In the genomic region with DNA sequence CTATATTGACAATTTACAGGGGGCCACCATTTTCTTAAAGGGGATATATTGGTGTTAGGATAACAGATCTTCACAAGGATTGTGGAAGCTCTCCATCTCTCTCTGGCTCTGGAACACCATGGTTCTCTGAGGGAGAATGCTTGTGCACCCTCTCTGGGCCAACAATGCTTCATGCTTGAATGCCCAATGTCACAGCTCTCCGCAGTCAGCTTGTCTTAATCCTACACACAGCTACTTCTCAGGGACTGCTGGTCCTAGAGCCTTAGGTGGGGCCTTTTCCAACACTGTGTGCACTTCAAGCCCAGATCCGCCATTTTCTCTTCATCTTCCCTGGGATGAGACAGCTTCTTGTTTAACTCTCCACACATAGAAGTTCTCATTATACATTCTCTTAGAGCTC, we compare ENCODE assay signal across 2 cellular contexts.
TF ChIP-seq lines count a peak whose summit lies in the region.

No MANE protein-coding gene starts in this region.

TF ChIP-seq in GM23338, 12 proteins besides CTCF, POLR2A, EP300 and RAD21 (continues in another document):
- TF ChIP-seq, protein P1, sequence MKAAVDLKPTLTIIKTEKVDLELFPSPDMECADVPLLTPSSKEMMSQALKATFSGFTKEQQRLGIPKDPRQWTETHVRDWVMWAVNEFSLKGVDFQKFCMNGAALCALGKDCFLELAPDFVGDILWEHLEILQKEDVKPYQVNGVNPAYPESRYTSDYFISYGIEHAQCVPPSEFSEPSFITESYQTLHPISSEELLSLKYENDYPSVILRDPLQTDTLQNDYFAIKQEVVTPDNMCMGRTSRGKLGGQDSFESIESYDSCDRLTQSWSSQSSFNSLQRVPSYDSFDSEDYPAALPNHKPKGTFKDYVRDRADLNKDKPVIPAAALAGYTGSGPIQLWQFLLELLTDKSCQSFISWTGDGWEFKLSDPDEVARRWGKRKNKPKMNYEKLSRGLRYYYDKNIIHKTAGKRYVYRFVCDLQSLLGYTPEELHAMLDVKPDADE (IDR thresholded peaks at IDR 0.05): no peak
- no peak for TF ChIP-seq STAT1 (IDR thresholded peaks at IDR 0.05; ENCODE audit: unreplicated experiment)
- no peak for TF ChIP-seq POLR2AphosphoS5 (IDR thresholded peaks at IDR 0.05; ENCODE audit: low read depth)
- no peak for TF ChIP-seq NANOG (IDR thresholded peaks at IDR 0.05; ENCODE audit: borderline replicate concordance)
- no peak for TF ChIP-seq JUNB (IDR thresholded peaks at IDR 0.05; ENCODE audit: unreplicated experiment)
- TF ChIP-seq EZH2 (IDR thresholded peaks at IDR 0.05; ENCODE audit: low read depth, unreplicated experiment): no peak
- no peak for TF ChIP-seq EZH2phosphoT487 (IDR thresholded peaks at IDR 0.05; ENCODE audit: unreplicated experiment)
- TF ChIP-seq ZNF331 (CRISPR knock-in tag; IDR thresholded peaks at IDR 0.05; ENCODE audit: low read depth): no peak
- TF ChIP-seq ZNF114 (CRISPR knock-in tag; IDR thresholded peaks at IDR 0.05): no peak
- TF ChIP-seq, protein P2, sequence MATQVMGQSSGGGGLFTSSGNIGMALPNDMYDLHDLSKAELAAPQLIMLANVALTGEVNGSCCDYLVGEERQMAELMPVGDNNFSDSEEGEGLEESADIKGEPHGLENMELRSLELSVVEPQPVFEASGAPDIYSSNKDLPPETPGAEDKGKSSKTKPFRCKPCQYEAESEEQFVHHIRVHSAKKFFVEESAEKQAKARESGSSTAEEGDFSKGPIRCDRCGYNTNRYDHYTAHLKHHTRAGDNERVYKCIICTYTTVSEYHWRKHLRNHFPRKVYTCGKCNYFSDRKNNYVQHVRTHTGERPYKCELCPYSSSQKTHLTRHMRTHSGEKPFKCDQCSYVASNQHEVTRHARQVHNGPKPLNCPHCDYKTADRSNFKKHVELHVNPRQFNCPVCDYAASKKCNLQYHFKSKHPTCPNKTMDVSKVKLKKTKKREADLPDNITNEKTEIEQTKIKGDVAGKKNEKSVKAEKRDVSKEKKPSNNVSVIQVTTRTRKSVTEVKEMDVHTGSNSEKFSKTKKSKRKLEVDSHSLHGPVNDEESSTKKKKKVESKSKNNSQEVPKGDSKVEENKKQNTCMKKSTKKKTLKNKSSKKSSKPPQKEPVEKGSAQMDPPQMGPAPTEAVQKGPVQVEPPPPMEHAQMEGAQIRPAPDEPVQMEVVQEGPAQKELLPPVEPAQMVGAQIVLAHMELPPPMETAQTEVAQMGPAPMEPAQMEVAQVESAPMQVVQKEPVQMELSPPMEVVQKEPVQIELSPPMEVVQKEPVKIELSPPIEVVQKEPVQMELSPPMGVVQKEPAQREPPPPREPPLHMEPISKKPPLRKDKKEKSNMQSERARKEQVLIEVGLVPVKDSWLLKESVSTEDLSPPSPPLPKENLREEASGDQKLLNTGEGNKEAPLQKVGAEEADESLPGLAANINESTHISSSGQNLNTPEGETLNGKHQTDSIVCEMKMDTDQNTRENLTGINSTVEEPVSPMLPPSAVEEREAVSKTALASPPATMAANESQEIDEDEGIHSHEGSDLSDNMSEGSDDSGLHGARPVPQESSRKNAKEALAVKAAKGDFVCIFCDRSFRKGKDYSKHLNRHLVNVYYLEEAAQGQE (IDR thresholded peaks at IDR 0.05; ENCODE audit: unreplicated experiment): no peak
- TF ChIP-seq CREB1 (CRISPR knock-in tag; IDR thresholded peaks at IDR 0.05; ENCODE audit: low read depth): no peak

TF ChIP-seq in K562, 482 proteins besides CTCF, POLR2A, EP300 and RAD21:
- TF ChIP-seq, protein P3, sequence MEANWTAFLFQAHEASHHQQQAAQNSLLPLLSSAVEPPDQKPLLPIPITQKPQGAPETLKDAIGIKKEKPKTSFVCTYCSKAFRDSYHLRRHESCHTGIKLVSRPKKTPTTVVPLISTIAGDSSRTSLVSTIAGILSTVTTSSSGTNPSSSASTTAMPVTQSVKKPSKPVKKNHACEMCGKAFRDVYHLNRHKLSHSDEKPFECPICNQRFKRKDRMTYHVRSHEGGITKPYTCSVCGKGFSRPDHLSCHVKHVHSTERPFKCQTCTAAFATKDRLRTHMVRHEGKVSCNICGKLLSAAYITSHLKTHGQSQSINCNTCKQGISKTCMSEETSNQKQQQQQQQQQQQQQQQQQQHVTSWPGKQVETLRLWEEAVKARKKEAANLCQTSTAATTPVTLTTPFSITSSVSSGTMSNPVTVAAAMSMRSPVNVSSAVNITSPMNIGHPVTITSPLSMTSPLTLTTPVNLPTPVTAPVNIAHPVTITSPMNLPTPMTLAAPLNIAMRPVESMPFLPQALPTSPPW (CRISPR knock-in tag; IDR thresholded peaks at IDR 0.05): no peak
- TF ChIP-seq, protein P4, sequence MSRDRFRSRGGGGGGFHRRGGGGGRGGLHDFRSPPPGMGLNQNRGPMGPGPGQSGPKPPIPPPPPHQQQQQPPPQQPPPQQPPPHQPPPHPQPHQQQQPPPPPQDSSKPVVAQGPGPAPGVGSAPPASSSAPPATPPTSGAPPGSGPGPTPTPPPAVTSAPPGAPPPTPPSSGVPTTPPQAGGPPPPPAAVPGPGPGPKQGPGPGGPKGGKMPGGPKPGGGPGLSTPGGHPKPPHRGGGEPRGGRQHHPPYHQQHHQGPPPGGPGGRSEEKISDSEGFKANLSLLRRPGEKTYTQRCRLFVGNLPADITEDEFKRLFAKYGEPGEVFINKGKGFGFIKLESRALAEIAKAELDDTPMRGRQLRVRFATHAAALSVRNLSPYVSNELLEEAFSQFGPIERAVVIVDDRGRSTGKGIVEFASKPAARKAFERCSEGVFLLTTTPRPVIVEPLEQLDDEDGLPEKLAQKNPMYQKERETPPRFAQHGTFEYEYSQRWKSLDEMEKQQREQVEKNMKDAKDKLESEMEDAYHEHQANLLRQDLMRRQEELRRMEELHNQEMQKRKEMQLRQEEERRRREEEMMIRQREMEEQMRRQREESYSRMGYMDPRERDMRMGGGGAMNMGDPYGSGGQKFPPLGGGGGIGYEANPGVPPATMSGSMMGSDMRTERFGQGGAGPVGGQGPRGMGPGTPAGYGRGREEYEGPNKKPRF (IDR thresholded peaks at IDR 0.05; ENCODE audit: low read depth, low read length): no peak
- no peak for TF ChIP-seq HOXB6 (CRISPR knock-in tag; IDR thresholded peaks at IDR 0.05; ENCODE audit: borderline replicate concordance)
- TF ChIP-seq GTF2A2 (tag; IDR thresholded peaks at IDR 0.05): no peak
- TF ChIP-seq ZFP30 (CRISPR knock-in tag; IDR thresholded peaks at IDR 0.05; ENCODE audit: borderline replicate concordance): no peak
- no peak for TF ChIP-seq RFX1 (IDR thresholded peaks at IDR 0.05)
- TF ChIP-seq, protein P5, sequence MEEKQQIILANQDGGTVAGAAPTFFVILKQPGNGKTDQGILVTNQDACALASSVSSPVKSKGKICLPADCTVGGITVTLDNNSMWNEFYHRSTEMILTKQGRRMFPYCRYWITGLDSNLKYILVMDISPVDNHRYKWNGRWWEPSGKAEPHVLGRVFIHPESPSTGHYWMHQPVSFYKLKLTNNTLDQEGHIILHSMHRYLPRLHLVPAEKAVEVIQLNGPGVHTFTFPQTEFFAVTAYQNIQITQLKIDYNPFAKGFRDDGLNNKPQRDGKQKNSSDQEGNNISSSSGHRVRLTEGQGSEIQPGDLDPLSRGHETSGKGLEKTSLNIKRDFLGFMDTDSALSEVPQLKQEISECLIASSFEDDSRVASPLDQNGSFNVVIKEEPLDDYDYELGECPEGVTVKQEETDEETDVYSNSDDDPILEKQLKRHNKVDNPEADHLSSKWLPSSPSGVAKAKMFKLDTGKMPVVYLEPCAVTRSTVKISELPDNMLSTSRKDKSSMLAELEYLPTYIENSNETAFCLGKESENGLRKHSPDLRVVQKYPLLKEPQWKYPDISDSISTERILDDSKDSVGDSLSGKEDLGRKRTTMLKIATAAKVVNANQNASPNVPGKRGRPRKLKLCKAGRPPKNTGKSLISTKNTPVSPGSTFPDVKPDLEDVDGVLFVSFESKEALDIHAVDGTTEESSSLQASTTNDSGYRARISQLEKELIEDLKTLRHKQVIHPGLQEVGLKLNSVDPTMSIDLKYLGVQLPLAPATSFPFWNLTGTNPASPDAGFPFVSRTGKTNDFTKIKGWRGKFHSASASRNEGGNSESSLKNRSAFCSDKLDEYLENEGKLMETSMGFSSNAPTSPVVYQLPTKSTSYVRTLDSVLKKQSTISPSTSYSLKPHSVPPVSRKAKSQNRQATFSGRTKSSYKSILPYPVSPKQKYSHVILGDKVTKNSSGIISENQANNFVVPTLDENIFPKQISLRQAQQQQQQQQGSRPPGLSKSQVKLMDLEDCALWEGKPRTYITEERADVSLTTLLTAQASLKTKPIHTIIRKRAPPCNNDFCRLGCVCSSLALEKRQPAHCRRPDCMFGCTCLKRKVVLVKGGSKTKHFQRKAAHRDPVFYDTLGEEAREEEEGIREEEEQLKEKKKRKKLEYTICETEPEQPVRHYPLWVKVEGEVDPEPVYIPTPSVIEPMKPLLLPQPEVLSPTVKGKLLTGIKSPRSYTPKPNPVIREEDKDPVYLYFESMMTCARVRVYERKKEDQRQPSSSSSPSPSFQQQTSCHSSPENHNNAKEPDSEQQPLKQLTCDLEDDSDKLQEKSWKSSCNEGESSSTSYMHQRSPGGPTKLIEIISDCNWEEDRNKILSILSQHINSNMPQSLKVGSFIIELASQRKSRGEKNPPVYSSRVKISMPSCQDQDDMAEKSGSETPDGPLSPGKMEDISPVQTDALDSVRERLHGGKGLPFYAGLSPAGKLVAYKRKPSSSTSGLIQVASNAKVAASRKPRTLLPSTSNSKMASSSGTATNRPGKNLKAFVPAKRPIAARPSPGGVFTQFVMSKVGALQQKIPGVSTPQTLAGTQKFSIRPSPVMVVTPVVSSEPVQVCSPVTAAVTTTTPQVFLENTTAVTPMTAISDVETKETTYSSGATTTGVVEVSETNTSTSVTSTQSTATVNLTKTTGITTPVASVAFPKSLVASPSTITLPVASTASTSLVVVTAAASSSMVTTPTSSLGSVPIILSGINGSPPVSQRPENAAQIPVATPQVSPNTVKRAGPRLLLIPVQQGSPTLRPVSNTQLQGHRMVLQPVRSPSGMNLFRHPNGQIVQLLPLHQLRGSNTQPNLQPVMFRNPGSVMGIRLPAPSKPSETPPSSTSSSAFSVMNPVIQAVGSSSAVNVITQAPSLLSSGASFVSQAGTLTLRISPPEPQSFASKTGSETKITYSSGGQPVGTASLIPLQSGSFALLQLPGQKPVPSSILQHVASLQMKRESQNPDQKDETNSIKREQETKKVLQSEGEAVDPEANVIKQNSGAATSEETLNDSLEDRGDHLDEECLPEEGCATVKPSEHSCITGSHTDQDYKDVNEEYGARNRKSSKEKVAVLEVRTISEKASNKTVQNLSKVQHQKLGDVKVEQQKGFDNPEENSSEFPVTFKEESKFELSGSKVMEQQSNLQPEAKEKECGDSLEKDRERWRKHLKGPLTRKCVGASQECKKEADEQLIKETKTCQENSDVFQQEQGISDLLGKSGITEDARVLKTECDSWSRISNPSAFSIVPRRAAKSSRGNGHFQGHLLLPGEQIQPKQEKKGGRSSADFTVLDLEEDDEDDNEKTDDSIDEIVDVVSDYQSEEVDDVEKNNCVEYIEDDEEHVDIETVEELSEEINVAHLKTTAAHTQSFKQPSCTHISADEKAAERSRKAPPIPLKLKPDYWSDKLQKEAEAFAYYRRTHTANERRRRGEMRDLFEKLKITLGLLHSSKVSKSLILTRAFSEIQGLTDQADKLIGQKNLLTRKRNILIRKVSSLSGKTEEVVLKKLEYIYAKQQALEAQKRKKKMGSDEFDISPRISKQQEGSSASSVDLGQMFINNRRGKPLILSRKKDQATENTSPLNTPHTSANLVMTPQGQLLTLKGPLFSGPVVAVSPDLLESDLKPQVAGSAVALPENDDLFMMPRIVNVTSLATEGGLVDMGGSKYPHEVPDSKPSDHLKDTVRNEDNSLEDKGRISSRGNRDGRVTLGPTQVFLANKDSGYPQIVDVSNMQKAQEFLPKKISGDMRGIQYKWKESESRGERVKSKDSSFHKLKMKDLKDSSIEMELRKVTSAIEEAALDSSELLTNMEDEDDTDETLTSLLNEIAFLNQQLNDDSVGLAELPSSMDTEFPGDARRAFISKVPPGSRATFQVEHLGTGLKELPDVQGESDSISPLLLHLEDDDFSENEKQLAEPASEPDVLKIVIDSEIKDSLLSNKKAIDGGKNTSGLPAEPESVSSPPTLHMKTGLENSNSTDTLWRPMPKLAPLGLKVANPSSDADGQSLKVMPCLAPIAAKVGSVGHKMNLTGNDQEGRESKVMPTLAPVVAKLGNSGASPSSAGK (IDR thresholded peaks at IDR 0.05): no peak
- TF ChIP-seq LCOR (CRISPR knock-in tag; IDR thresholded peaks at IDR 0.05): no peak
- no peak for TF ChIP-seq ZKSCAN8 (CRISPR knock-in tag; IDR thresholded peaks at IDR 0.05)
- TF ChIP-seq KAT2B (IDR thresholded peaks at IDR 0.05; ENCODE audit: low read depth, low read length): no peak
- TF ChIP-seq, protein P6, sequence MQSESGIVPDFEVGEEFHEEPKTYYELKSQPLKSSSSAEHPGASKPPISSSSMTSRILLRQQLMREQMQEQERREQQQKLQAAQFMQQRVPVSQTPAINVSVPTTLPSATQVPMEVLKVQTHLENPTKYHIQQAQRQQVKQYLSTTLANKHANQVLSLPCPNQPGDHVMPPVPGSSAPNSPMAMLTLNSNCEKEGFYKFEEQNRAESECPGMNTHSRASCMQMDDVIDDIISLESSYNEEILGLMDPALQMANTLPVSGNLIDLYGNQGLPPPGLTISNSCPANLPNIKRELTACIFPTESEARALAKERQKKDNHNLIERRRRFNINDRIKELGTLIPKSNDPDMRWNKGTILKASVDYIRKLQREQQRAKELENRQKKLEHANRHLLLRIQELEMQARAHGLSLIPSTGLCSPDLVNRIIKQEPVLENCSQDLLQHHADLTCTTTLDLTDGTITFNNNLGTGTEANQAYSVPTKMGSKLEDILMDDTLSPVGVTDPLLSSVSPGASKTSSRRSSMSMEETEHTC (IDR thresholded peaks at IDR 0.05): no peak
- TF ChIP-seq GABPB1 (CRISPR knock-in tag; IDR thresholded peaks at IDR 0.05): no peak
- TF ChIP-seq ASH1L (IDR thresholded peaks at IDR 0.05; ENCODE audit: borderline replicate concordance, low read depth, partially characterized antibody): no peak
- TF ChIP-seq, protein P7, sequence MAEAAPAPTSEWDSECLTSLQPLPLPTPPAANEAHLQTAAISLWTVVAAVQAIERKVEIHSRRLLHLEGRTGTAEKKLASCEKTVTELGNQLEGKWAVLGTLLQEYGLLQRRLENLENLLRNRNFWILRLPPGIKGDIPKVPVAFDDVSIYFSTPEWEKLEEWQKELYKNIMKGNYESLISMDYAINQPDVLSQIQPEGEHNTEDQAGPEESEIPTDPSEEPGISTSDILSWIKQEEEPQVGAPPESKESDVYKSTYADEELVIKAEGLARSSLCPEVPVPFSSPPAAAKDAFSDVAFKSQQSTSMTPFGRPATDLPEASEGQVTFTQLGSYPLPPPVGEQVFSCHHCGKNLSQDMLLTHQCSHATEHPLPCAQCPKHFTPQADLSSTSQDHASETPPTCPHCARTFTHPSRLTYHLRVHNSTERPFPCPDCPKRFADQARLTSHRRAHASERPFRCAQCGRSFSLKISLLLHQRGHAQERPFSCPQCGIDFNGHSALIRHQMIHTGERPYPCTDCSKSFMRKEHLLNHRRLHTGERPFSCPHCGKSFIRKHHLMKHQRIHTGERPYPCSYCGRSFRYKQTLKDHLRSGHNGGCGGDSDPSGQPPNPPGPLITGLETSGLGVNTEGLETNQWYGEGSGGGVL (CRISPR knock-in tag; IDR thresholded peaks at IDR 0.05): no peak
- TF ChIP-seq, protein P8, sequence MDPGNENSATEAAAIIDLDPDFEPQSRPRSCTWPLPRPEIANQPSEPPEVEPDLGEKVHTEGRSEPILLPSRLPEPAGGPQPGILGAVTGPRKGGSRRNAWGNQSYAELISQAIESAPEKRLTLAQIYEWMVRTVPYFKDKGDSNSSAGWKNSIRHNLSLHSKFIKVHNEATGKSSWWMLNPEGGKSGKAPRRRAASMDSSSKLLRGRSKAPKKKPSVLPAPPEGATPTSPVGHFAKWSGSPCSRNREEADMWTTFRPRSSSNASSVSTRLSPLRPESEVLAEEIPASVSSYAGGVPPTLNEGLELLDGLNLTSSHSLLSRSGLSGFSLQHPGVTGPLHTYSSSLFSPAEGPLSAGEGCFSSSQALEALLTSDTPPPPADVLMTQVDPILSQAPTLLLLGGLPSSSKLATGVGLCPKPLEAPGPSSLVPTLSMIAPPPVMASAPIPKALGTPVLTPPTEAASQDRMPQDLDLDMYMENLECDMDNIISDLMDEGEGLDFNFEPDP (CRISPR knock-in tag; IDR thresholded peaks at IDR 0.05): no peak
